In the genomic region with DNA sequence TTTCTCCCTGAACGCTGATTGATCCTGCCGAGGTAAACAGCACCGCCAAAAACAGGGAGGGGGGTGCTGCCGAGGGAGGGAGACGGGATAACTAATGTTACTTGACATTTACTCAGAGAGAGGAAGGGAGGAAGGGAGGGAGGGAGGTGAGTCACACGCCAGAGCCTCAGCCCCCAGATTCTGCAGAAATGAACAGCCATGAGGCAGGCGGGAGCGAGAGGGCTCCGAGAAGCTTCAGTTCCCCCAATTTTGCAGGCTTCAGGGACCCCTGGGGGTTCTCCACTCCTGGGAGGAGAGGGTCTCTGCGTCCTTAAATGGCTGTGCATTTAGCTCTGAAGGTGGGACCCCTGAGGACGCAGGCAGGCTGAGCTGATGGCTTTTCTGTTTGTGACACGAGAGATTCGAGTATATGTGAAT, we compare ENCODE assay signal across 1 cellular context.
TF ChIP-seq lines count a peak whose summit lies in the region.

No MANE protein-coding gene starts in this region.

TF ChIP-seq in HepG2, 621 proteins besides CTCF, POLR2A, EP300 and RAD21:
- TF ChIP-seq FOSL2 (CRISPR knock-in tag; IDR thresholded peaks at IDR 0.05) (peak; percentile 44; the same call in 1 of the 2 replicates), SSRP1 (CRISPR knock-in tag; IDR thresholded peaks at IDR 0.05) (no peak)
